Comparison of ENCODE assay signal across 23 cellular contexts in the genomic region with DNA sequence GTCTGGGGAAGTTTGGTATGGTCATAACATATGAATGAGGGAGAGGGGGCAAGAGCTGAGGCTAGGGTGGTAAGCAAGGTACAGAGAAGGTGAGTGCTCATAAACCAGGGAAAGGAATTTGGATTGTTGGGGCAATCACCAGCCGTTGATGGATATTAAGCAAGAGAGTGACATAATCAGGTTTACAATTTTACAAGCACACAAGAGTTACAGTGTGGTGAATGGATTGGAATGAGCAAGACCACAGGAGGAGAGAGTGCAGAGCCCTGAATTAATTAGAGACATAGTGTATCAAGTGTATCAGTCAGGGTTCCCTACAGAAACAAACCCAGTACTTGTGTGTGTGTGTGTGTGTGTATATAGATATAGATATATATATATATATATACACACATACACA. TPM values are rescaled to one million over a fixed set of nuclear protein-coding genes. Genes with fewer than 3 reads are reported as not detected.
"Had no signal": no experiment of that assay in that cellular context is flagged by ENCODE, and none has a peak within 500 bp of the region (broad histone marks: within the 10 kb centered on the region; RNA-seq: fewer than 3 reads in every experiment).

No MANE protein-coding gene starts in this region.

- H3K36me3 ChIP-seq: adrenal gland, pancreas, thoracic aorta, upper lobe of left lung had no signal

- H3K4me1 ChIP-seq: adrenal gland, pancreas, upper lobe of left lung had no signal

- H3K9me3 ChIP-seq: adrenal gland, pancreas, thoracic aorta, upper lobe of left lung had no signal

- ATAC-seq: activated naive CD4-positive, alpha-beta T cell treated with anti-CD3 and anti-CD28 coated beads, Interleukin-2, amount 50 U/mL, for 72 hours; left ventricle myocardium superior; natural killer cell; pancreas; sciatic nerve; stimulated activated effector memory CD8-positive, alpha-beta T cell treated with anti-CD3 and anti-CD28 coated beads, Interleukin-12 subunit alpha, Interleukin-12 subunit beta, amount 100 ng/mL, for 72 hours had no signal

- H3K4me3 ChIP-seq: adrenal gland, dorsolateral prefrontal cortex, pancreas, thoracic aorta, upper lobe of left lung had no signal

- H3K27ac ChIP-seq: adrenal gland, dorsolateral prefrontal cortex, epithelial cell of prostate, pancreas, thoracic aorta, upper lobe of left lung had no signal

- H3K27me3 ChIP-seq: adrenal gland, upper lobe of left lung had no signal

- DNase-seq: activated B cell treated with CpG ODN at 0.5 μM for 24 hours; activated CD4-positive, alpha-beta memory T cell treated with anti-CD3 and anti-CD28 coated beads for 36 hours; activated CD4-positive, alpha-beta T cell treated with anti-CD3 and anti-CD28 coated beads for 4 hours; activated gamma-delta T cell treated with Interleukin-2 at 50 U/mL for 16 hours; activated T-cell treated with anti-CD3 and anti-CD28 coated beads for 4 hours; adrenal gland; central memory CD4-positive, alpha-beta T cell; dorsolateral prefrontal cortex; foreskin melanocyte; left ventricle myocardium superior; natural killer cell; pancreas; stimulated activated CD4-positive, alpha-beta T cell treated with anti-CD3 and anti-CD28 coated beads, Interleukin-4, amount 100 ng/mL, for 24 hours; upper lobe of left lung had no signal

RNA-seq across cellular contexts. Expression of gene FMR1NB, which starts 18.7 kb away (rescaled TPM):
- total RNA-seq: activated B cell treated with CpG ODN at 0.5 μM for 24 hours; activated CD4-positive, alpha-beta memory T cell treated with anti-CD3 and anti-CD28 coated beads for 36 hours; activated T-helper 1 cell treated with anti-CD3 and anti-CD28 coated beads, Interleukin-12 subunit alpha, Interleukin-12 subunit beta, Interleukin-2, Interleukin-4 antibody, amounts not matched to agents 30 ng/mL and 10 ng/mL and 1 ng/mL, durations not matched to agents 14 hours and 24 hours and 36 hours; adrenal gland; fibroblast of lung; kidney epithelial cell; left ventricle myocardium superior; natural killer cell; pancreas; pulmonary artery endothelial cell; sciatic nerve; thoracic aorta; upper lobe of left lung had no signal
- polyA plus RNA-seq: adrenal gland, fibroblast of lung had no signal
